Comparison of ENCODE assay signal across 6 cellular contexts in the genomic region with DNA sequence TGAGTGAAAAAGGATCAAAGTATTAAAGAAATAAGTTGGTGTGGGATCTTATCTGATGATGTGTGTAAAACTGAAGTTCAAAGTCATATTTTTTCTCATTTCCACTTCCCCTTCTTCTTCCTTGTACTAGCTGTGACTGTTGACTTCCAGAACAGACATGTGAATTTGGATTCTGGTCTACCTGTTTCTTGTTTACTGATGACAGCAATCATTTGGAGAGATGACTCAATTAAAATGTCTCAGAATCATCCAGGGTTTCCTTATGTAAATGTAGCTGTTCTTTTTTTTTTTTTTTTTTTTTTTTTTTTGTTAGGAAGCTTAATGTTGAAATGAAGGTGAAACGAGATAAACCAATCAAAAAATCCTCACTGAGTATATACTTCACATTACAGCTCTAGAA.
"Had no signal": no experiment of that assay in that cellular context is flagged by ENCODE, and none has a peak within 500 bp of the region (broad histone marks: within the 10 kb centered on the region; RNA-seq: fewer than 3 reads in every experiment).

No MANE protein-coding gene starts in this region.

- H3K9me3 ChIP-seq: HAP-1 had no signal

- H3K4me3 ChIP-seq: GM23248, HAP-1, K562 had no signal

- DNase-seq: GOT3, H7, HFFc6 had no signal

- H3K36me3 ChIP-seq: HAP-1 had no signal

- H3K27ac ChIP-seq: GM23248 had no signal

- H3K4me1 ChIP-seq: HAP-1 had no signal
